In the genomic region with DNA sequence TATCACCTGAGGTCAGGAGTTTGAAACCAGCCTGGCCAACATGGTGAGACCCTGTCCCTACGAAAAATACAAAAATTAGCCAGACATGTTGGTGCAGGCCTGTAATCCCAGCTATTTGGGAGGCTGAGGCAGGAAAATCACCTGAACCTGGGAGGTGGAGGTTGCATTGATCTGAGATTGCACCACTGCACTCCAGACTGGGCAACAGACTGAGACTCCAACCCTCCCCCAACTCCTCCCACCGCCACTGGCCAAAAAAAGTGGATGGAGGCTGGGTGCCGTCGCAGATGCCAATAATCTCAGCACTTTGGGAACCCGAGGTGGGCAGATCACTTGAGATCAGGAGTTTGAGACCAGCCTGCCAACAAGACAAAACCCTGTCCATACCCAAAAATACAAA, we compare ENCODE assay signal across 34 cellular contexts.
"Had no signal": no experiment of that assay in that cellular context is flagged by ENCODE, and none has a peak within 500 bp of the region (broad histone marks: within the 10 kb centered on the region; RNA-seq: fewer than 3 reads in every experiment).

No MANE protein-coding gene starts in this region.

- H3K27me3 ChIP-seq: adrenal gland, ascending aorta, body of pancreas, brain microvascular endothelial cell, breast epithelium, cardiac muscle cell had no signal

- ATAC-seq: activated naive CD4-positive, alpha-beta T cell treated with anti-CD3 and anti-CD28 coated beads, Interleukin-2, amount 50 U/mL, for 72 hours; activated naive CD8-positive, alpha-beta T cell treated with anti-CD3 and anti-CD28 coated beads, Interleukin-2, amount 50 U/mL, for 24 hours; activated T-cell treated with anti-CD3 and anti-CD28 coated beads, Interleukin-2, amount 50 U/mL, for 4 hours; activated T-cell treated with anti-CD3 and anti-CD28 coated beads, Interleukin-2, amount 50 U/mL, for 72 hours; activated T-helper 17 cell treated with anti-CD3 and anti-CD28 coated beads, Interleukin-2, amount 50 U/mL, for 72 hours; body of pancreas had no signal

- H3K4me3 ChIP-seq: adrenal gland, ascending aorta, body of pancreas, breast epithelium, cardiac muscle cell had no signal

- FAIRE-seq: astrocyte, bronchial epithelial cell had no signal

- H3K9me3 ChIP-seq: adrenal gland, ascending aorta, body of pancreas, breast epithelium had no signal

- H3K36me3 ChIP-seq: brain microvascular endothelial cell, breast epithelium had no signal

- DNase-seq: activated effector memory CD4-positive, alpha-beta T cell treated with anti-CD3 and anti-CD28 coated beads, Interleukin-2, amount 50 U/mL, for 16 hours; activated effector memory CD4-positive, alpha-beta T cell treated with Interleukin-2 at 50 U/mL for 16 hours; activated gamma-delta T cell; activated gamma-delta T cell treated with Interleukin-2 at 50 U/mL for 16 hours; activated naive CD4-positive, alpha-beta T cell; activated naive CD4-positive, alpha-beta T cell treated with anti-CD3 and anti-CD28 coated beads for 36 hours; activated naive CD4-positive, alpha-beta T cell treated with anti-CD3 and anti-CD28 coated beads, Interleukin-2, amount 10 ng/mL, durations not matched to agents 7 days and 5 days; activated naive CD4-positive, alpha-beta T cell treated with anti-CD3 and anti-CD28 coated beads, Interleukin-2, amount 50 U/mL, for 16 hours; activated naive CD4-positive, alpha-beta T cell treated with Interleukin-2 at 50 U/mL for 16 hours; activated naive CD8-positive, alpha-beta T cell treated with anti-CD3 and anti-CD28 coated beads for 36 hours; activated naive CD8-positive, alpha-beta T cell treated with anti-CD3 and anti-CD28 coated beads, Interleukin-2, amount 10 ng/mL, durations not matched to agents 7 days and 5 days; activated naive CD8-positive, alpha-beta T cell treated with anti-CD3 and anti-CD28 coated beads, Interleukin-2, amount 50 U/mL, for 24 hours; activated T-cell treated with anti-CD3 and anti-CD28 coated beads, Interleukin-2, amount 50 U/mL, for 1 hour; activated T-cell treated with anti-CD3 and anti-CD28 coated beads, Interleukin-2, amount 50 U/mL, for 24 hours; activated T-cell treated with anti-CD3 and anti-CD28 coated beads, Interleukin-2, amount 50 U/mL, for 4 hours; activated T-cell treated with anti-CD3 and anti-CD28 coated beads, Interleukin-2, amount 50 U/mL, for 48 hours; activated T-cell treated with anti-CD3 and anti-CD28 coated beads, Interleukin-2, amount 50 U/mL, for 72 hours; adrenal gland; amniotic stem cell; amygdala; anterior cingulate cortex; aorta; body of pancreas; brain microvascular endothelial cell; caudate nucleus; central memory CD4-positive, alpha-beta T cell; cerebellar nuclear complex had no signal

- H3K4me1 ChIP-seq: adrenal gland, ascending aorta, body of pancreas, breast epithelium had no signal

- H3K27ac ChIP-seq: adrenal gland, ascending aorta, body of pancreas, brain microvascular endothelial cell, breast epithelium, cardiac muscle cell had no signal
